Comparison of ENCODE assay signal across 25 cellular contexts in the genomic region with DNA sequence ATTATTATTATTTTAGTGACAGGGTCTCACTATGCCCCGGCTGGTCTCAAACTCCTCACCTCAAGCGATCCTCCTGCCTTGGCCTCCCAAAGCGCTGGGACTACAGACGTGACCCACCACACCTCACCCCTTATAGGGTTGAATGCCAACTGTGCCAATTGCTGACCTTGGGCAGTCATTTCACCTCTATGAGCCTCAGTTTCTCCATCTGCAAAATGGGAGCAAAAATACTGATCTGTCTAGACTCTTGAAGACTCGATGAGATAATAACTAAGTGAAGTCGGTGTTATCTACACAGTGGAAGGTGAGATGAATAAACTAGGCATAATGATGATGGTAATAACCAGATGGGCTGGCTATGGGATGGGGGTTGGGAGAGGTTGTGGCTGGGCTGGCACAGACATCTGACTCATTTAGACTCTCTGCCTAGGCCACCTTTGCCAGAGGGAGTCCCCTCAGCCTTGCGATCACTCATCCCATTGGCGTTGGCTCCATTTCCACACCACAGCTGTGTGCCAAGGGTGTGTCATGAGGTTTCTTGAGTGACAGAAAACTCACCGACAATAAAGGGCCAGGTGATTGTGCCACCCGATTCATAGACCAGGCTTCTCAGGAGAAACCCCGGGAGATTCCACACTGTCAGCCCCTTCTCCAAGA. TPM values are rescaled to one million over a fixed set of nuclear protein-coding genes. Genes with fewer than 3 reads are reported as not detected.
DNase-seq lines count a peak whose midpoint lies in the region; ATAC-seq, FAIRE-seq and TF ChIP-seq lines count a peak whose summit lies in the region.
"Had no signal": no experiment of that assay in that cellular context is flagged by ENCODE, and none has a peak within 500 bp of the region (broad histone marks: within the 10 kb centered on the region; RNA-seq: fewer than 3 reads in every experiment).

A gene with protein sequence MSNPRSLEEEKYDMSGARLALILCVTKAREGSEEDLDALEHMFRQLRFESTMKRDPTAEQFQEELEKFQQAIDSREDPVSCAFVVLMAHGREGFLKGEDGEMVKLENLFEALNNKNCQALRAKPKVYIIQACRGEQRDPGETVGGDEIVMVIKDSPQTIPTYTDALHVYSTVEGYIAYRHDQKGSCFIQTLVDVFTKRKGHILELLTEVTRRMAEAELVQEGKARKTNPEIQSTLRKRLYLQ (plus strand): TSS at position 596 of the 657 bp plus-strand sequence. CDS start 2,772 bp downstream, outside the sequence.

- TF ChIP-seq CTCF in HepG2 (CRISPR knock-in tag; IDR thresholded peaks at IDR 0.05), result no peak
- TF ChIP-seq CTCF in right lobe of liver (IDR thresholded peaks at IDR 0.05), result no peak
- TF ChIP-seq CTCF in epithelial cell of esophagus (IDR thresholded peaks at IDR 0.05; ENCODE audit: insufficient read depth, low read depth, low read length, missing control alignments), result no peak
- no peak for TF ChIP-seq CTCF in parathyroid adenoma (IDR thresholded peaks at IDR 0.05)

- H3K27ac ChIP-seq in HepG2 (ENCODE audit: extremely low read length, insufficient read depth, low read length) (no peak within 1 kb of the TSS), right lobe of liver (no peak within 1 kb of the TSS), parathyroid adenoma (peak within 1 kb of the TSS; percentile 96)
- H3K27ac ChIP-seq: BLaER1, HL-60 had no signal

- H3K4me2 ChIP-seq in HepG2 (ENCODE audit: low read depth, low read length), result no peak within 1 kb of the TSS
- H3K4me2 ChIP-seq in parathyroid adenoma (ENCODE audit: low read length), result peak within 1 kb of the TSS; percentile 39
- H3K4me2 ChIP-seq: BLaER1 had no signal

- DNase-seq in HepG2 (ENCODE audit: low spot score) (no peak), right lobe of liver (no peak), epithelial cell of esophagus (ENCODE audit: low read depth) (peak; percentile 11), AG08395 (ENCODE audit: low spot score) (no peak), Right ventricle myocardium inferior (ENCODE audit: missing footprints) (no peak)
- no peak for DNase-seq in activated CD4-positive, alpha-beta T cell treated with anti-CD3 and anti-CD28 coated beads, Interleukin-2, amount 10 ng/mL, durations not matched to agents 7 days and 5 days
- DNase-seq: CD4-positive, CD25-positive, alpha-beta regulatory T cell; DMS153; DND-41; H7; Karpas-422; NCI-H1092 treated with DMSO at 0.1 percent for 48 hours; NCI-H1436; NCI-H187; NCI-H2107; NCI-H524; NCI-H748 treated with DMSO at 0.1 percent for 48 hours; RPMI8226; SHP77 had no signal

- no peak for TF ChIP-seq RAD21 in HepG2 (CRISPR knock-in tag; IDR thresholded peaks at IDR 0.05)

- H3K27me3 ChIP-seq in HepG2 (ENCODE audit: control insufficient read depth in 1 of 2, insufficient read depth in 2 of 2, low read length in 2 of 2) (0 out of 5 replicates have a peak, but pooled peaks cover 0 to 3% of the 10 kb centered on the region in 2 experiments), right lobe of liver (no peaks in the 10 kb centered on the region), parathyroid adenoma (ENCODE audit: control insufficient read depth, insufficient read depth, low read length) (no peaks in the 10 kb centered on the region)
- H3K27me3 ChIP-seq: BLaER1 had no signal

- no peak within 1 kb of the TSS for H2AFZ ChIP-seq in HepG2 (ENCODE audit: low read length)
- peak within 1 kb of the TSS; percentile 78 for H2AFZ ChIP-seq in parathyroid adenoma

- H3K36me3 ChIP-seq in HepG2 (replicated peaks in 1 of 2; ENCODE audit: control insufficient read depth in 1 of 2, insufficient read depth in 2 of 2, low read length in 2 of 2) (no peaks in the 10 kb centered on the region), right lobe of liver (no peaks in the 10 kb centered on the region), parathyroid adenoma (ENCODE audit: control insufficient read depth, insufficient read depth, low read length) (no peaks in the 10 kb centered on the region)
- H3K36me3 ChIP-seq: BLaER1 had no signal

- no peaks in the 10 kb centered on the region for H3K9me3 Mint-ChIP-seq in activated CD4-positive, alpha-beta T cell treated with anti-CD3 and anti-CD28 coated beads, Interleukin-2, amount 10 ng/mL, durations not matched to agents 7 days and 5 days

- TF ChIP-seq EP300 in HepG2 (IDR thresholded peaks at IDR 0.05; ENCODE audit: low read depth in 2 of 2, low read length in 2 of 2) (no peak), HepG2 (CRISPR knock-in tag; IDR thresholded peaks at IDR 0.05; ENCODE audit: borderline replicate concordance) (no peak)

- H3K79me2 ChIP-seq in HepG2 (ENCODE audit: insufficient read depth, low read length) (no peaks in the 10 kb centered on the region), parathyroid adenoma (no peaks in the 10 kb centered on the region)

- H3K4me3 Mint-ChIP-seq in activated CD4-positive, alpha-beta T cell treated with anti-CD3 and anti-CD28 coated beads, Interleukin-2, amount 10 ng/mL, durations not matched to agents 7 days and 5 days, result no peak within 1 kb of the TSS
- H3K4me3 Mint-ChIP-seq: CD4-positive, CD25-positive, alpha-beta regulatory T cell had no signal

- no TSS peak for BruUV-seq in HepG2 (replicated peaks; lab: Mats Ljungman, UMichigan)

- TF ChIP-seq POLR2A in HepG2 (IDR thresholded peaks at IDR 0.05; ENCODE audit: insufficient read depth in 1 of 2, low read depth in 2 of 2, low read length in 2 of 2) (no peak), right lobe of liver (IDR thresholded peaks at IDR 0.05) (no peak)

- no peaks in the 10 kb centered on the region for H4K20me1 ChIP-seq in HepG2 (ENCODE audit: insufficient read depth, low read length)
- H4K20me1 ChIP-seq: BLaER1 had no signal

- peaks cover 7% of the 10 kb centered on the region for H3K27me3 Mint-ChIP-seq in activated CD4-positive, alpha-beta T cell treated with anti-CD3 and anti-CD28 coated beads, Interleukin-2, amount 10 ng/mL, durations not matched to agents 7 days and 5 days

- H3K9me3 ChIP-seq in HepG2 (ENCODE audit: low read length), result no peaks in the 10 kb centered on the region
- no peaks in the 10 kb centered on the region for H3K9me3 ChIP-seq in right lobe of liver
- H3K9me3 ChIP-seq in parathyroid adenoma (ENCODE audit: control insufficient read depth, low read length), result no peaks in the 10 kb centered on the region
- H3K9me3 ChIP-seq: BLaER1 had no signal

- H3K4me1 Mint-ChIP-seq in activated CD4-positive, alpha-beta T cell treated with anti-CD3 and anti-CD28 coated beads, Interleukin-2, amount 10 ng/mL, durations not matched to agents 7 days and 5 days, result no peaks in the 10 kb centered on the region
- H3K4me1 Mint-ChIP-seq: CD4-positive, CD25-positive, alpha-beta regulatory T cell had no signal

- POLR2A ChIA-PET in HepG2 (lab: Yijun Ruan, JAX), result no interaction called here
- POLR2A ChIA-PET in activated CD4-positive, alpha-beta T cell treated with anti-CD3 and anti-CD28 coated beads, Interleukin-2, amount 10 ng/mL, durations not matched to agents 7 days and 5 days (lab: Charles Lee), result interaction anchor here (0.6 kb wide), 1 partner anchor 1046 kb away, joined by 3 read pairs; no protein-coding TSS in a partner anchor

- H3K4me3 ChIP-seq in HepG2 (replicated peaks in 1 of 3; ENCODE audit: insufficient read depth in 1 of 3, low read depth in 2 of 3, low read length in 3 of 3) (no peak within 1 kb of the TSS), right lobe of liver (no peak within 1 kb of the TSS), epithelial cell of esophagus (ENCODE audit: low read length) (no peak within 1 kb of the TSS), parathyroid adenoma (ENCODE audit: low read depth, low read length) (no peak within 1 kb of the TSS)
- H3K4me3 ChIP-seq: BLaER1 had no signal

- WGBS in HepG2 (ENCODE audit: low lambda C conversion rate), result 48% methylated on average over 10 of the region's 11 CpGs
- WGBS in right lobe of liver (ENCODE audit: insufficient coverage, low coverage, low lambda C conversion rate, missing lambda C conversion rate), result 70% methylated on average over 6 of the region's 11 CpGs

- in situ Hi-C loops in HepG2 (cut with HindIII; ENCODE audit: extremely low pct_ligation_motif_present, low pct_unique_long_range_greater_than_20kb), result no loop called here

- ATAC-seq in HepG2 (no peak), right lobe of liver (no peak), Right ventricle myocardium inferior (no peak)

- intact Hi-C loops in HepG2 (cut with micrococcal nuclease; ENCODE audit: unreplicated experiment), result no loop called here
- intact Hi-C loops in right lobe of liver (cut with DNase I), result no loop called here
- intact Hi-C loops in Right ventricle myocardium inferior (cut with DNase I), result no loop called here

- no peaks in the 10 kb centered on the region for H3K36me3 Mint-ChIP-seq in activated CD4-positive, alpha-beta T cell treated with anti-CD3 and anti-CD28 coated beads, Interleukin-2, amount 10 ng/mL, durations not matched to agents 7 days and 5 days (ENCODE audit: low read depth)
- H3K36me3 Mint-ChIP-seq: CD4-positive, CD25-positive, alpha-beta regulatory T cell had no signal

- H3K27ac Mint-ChIP-seq in activated CD4-positive, alpha-beta T cell treated with anti-CD3 and anti-CD28 coated beads, Interleukin-2, amount 10 ng/mL, durations not matched to agents 7 days and 5 days, result no peak within 1 kb of the TSS

- CTCF ChIA-PET in HepG2 (lab: Yijun Ruan, JAX; ENCODE audit: low intra/inter-chr PET ratio, low total read pairs), result no interaction called here
- CTCF ChIA-PET in activated CD4-positive, alpha-beta T cell treated with anti-CD3 and anti-CD28 coated beads, Interleukin-2, amount 10 ng/mL, durations not matched to agents 7 days and 5 days (lab: Charles Lee), result no interaction called here

- H3K4me1 ChIP-seq in HepG2 (ENCODE audit: insufficient read depth, low read length) (no peaks in the 10 kb centered on the region), right lobe of liver (no peaks in the 10 kb centered on the region), parathyroid adenoma (peaks cover 36% of the 10 kb centered on the region)
- H3K4me1 ChIP-seq: BLaER1 had no signal

- H3K9ac ChIP-seq in HepG2 (ENCODE audit: insufficient read depth, low read depth, low read length), result no peak within 1 kb of the TSS
- no peak within 1 kb of the TSS for H3K9ac ChIP-seq in parathyroid adenoma
- H3K9ac ChIP-seq: BLaER1 had no signal

- no peak for FAIRE-seq in HepG2 (lab: Jason Lieb, UNC)
- FAIRE-seq: GM18507 had no signal

RNA-seq across cellular contexts. Expression of the gene that starts here (rescaled TPM):
- total RNA-seq in HepG2 (2016; rRNA removed; fragmentation: Illumina TruSeq; extraction: Trizol) (not detected in 2 replicates), right lobe of liver (not detected), Right ventricle myocardium inferior (not detected)
- total RNA-seq in HepG2 (2016; cell fraction: cytosol; rRNA removed; fragmentation: Illumina TruSeq; extraction: Trizol; ENCODE audit: low read depth), result not detected in 2 replicates
- total RNA-seq in HepG2 (2016; cell fraction: insoluble cytoplasmic fraction; rRNA removed; fragmentation: Illumina TruSeq; extraction: Trizol), result not detected in 2 replicates
- not detected in 2 replicates for total RNA-seq in HepG2 (2016; cell fraction: membrane; rRNA removed; fragmentation: Illumina TruSeq; extraction: Trizol)
- total RNA-seq in HepG2 (2016; cell fraction: nucleus; rRNA removed; fragmentation: Illumina TruSeq; extraction: Trizol), result not detected in 2 replicates
- polyA plus RNA-seq in HepG2 (2011; rRNA removed), result not detected in 2 replicates
- not detected in 2 replicates for polyA plus RNA-seq in HepG2 (2011; cell fraction: cytosol; rRNA removed)
- polyA plus RNA-seq in HepG2 (2011; cell fraction: nucleus; rRNA removed), result not detected in 2 replicates
- polyA plus RNA-seq in HepG2 (2012), result not detected in 2 replicates
- polyA plus RNA-seq in HepG2 (2016; cell fraction: cytosol; fragmentation: Illumina TruSeq; extraction: Trizol; ENCODE audit: low read depth), result not detected in 2 replicates
- polyA plus RNA-seq in HepG2 (2016; cell fraction: insoluble cytoplasmic fraction; fragmentation: Illumina TruSeq; extraction: Trizol; ENCODE audit: low read depth), result not detected in 2 replicates
- polyA plus RNA-seq in HepG2 (2016; cell fraction: membrane; fragmentation: Illumina TruSeq; extraction: Trizol; ENCODE audit: low read depth), result not detected in 2 replicates
- not detected in 2 replicates for polyA plus RNA-seq in HepG2 (2016; cell fraction: nucleus; fragmentation: Illumina TruSeq; extraction: Trizol; ENCODE audit: insufficient read depth, low read depth)
- not detected in 2 replicates for polyA minus RNA-seq in HepG2 (2011; rRNA and poly(A)+ RNA removed; ENCODE audit: low replicate concordance)
- not detected in 2 replicates for polyA minus RNA-seq in HepG2 (2011; cell fraction: cytosol; rRNA and poly(A)+ RNA removed)
- not detected in 2 replicates for polyA minus RNA-seq in HepG2 (2011; cell fraction: nucleus; rRNA and poly(A)+ RNA removed)
- not detected for total RNA-seq in activated CD4-positive, alpha-beta T cell treated with anti-CD3 and anti-CD28 coated beads, Interleukin-2, amount 10 ng/mL, durations not matched to agents 7 days and 5 days
- total RNA-seq: A172; CD4-positive, CD25-positive, alpha-beta regulatory T cell; H7; SK-MEL-5 had no signal
- polyA plus RNA-seq: CD4-positive, CD25-positive, alpha-beta regulatory T cell had no signal
